6 cellular contexts compared by ENCODE assay signal in the genomic region with DNA sequence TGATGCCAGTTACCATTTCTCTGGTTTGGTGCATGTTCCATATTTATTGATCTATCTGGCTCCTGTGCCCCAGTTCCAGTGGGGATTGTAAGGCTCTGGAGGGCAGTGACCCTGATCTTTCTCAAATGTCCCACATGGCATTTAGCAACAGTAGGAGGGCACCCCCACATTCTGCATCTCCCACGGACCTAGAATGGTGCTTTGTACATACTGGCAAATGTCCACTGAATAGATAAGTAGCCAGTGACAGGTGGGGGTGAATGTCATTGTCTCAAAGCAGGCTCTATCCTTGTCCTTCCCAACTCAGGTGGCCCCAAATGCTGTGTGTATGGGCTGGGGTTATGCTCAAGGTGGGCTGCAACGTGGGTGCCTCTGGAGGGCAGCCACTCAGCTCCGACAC.
"Had no signal": no experiment of that assay in that cellular context is flagged by ENCODE, and none has a peak within 500 bp of the region (broad histone marks: within the 10 kb centered on the region; RNA-seq: fewer than 3 reads in every experiment).

No MANE protein-coding gene starts in this region.

- H3K4me3 ChIP-seq: hepatocyte had no signal

- H3K79me2 ChIP-seq: hepatocyte had no signal

- ATAC-seq: T-helper 17 cell had no signal

- H2AFZ ChIP-seq: hepatocyte had no signal

- DNase-seq: activated naive CD4-positive, alpha-beta T cell treated with anti-CD3 and anti-CD28 coated beads, Interleukin-2, amount 50 U/mL, for 16 hours; activated T-cell treated with anti-CD3 and anti-CD28 coated beads, Interleukin-2, amount 50 U/mL, for 1 hour; naive B cell; T-helper 17 cell had no signal

- H3K27ac Mint-ChIP-seq: naive B cell, T-helper 17 cell, type B pancreatic cell had no signal

- H3K9me3 Mint-ChIP-seq: type B pancreatic cell had no signal

- H3K36me3 Mint-ChIP-seq: type B pancreatic cell had no signal

- H3K27ac ChIP-seq: hepatocyte had no signal
